ENCODE assay signal across 13 cellular contexts in the genomic region with DNA sequence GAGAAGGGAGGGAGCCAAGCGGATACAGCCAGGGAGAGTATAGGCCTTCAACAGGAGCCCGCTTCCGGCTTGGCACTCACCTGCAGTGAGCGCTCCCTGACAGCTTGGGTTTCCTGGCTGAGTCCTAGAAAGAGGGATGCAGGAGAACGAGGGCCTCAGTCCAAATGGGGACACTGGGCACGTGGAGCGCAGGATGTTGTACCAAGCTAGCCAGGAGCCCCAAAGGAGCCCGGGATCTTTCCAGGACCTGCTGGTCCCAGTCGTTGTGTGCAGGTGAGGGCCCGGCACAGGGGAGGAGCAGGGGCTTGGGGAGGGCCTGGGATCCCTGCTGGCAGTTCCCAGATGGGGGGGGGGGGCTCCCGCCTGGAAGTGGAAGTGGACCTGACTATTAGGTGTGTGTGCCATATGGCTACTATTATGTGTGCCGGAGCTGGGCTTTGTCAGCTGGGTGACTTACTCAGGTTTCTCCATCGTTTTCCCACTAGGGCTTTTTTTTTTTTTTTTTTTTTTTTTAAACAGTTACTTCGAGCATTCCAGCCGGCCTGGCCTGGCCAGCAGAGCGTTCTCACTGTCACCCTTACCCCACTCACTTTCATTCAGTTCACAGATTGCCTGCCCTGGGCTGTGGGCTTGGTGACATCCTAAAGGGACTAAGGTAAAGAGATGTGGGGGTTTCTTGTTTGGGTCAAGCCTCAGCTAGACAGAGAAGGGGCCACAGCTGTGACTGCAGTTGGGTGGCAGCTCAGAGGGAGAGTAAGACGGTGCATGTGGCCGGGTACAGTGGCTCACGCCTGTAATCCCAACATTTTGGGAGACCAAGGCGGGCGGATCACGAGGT. TPM values are rescaled to one million over a fixed set of nuclear protein-coding genes. Genes with fewer than 3 reads are reported as not detected.
DNase-seq lines count a peak whose midpoint lies in the region; ATAC-seq, FAIRE-seq and TF ChIP-seq lines count a peak whose summit lies in the region.
"Had no signal": no experiment of that assay in that cellular context is flagged by ENCODE, and none has a peak within 500 bp of the region (broad histone marks: within the 10 kb centered on the region; RNA-seq: fewer than 3 reads in every experiment).

No MANE protein-coding gene starts in this region.

- H3K4me2 ChIP-seq in BLaER1 = peak overlapping the region; percentile 98

- no peak overlapping the region for H3K4me3 ChIP-seq in BLaER1
- H3K4me3 ChIP-seq in WERI-Rb-1 (ENCODE audit: low read depth, low read length) = peak overlapping the region; percentile 87
- H3K4me3 ChIP-seq in fibroblast of the aortic adventitia (ENCODE audit: low read depth, low read length) = peak overlapping the region; percentile 83
- peak overlapping the region in 2 of 4 donors; percentile 77 to 79 for H3K4me3 ChIP-seq in pancreas

- 52 to 53% methylated on average over 22 of the region's 22 CpGs for WGBS in pancreas, 2 donors

- H3K27me3 ChIP-seq in BLaER1 (peaks cover 37% of the 10 kb centered on the region), WERI-Rb-1 (ENCODE audit: insufficient read depth, low read depth, severe bottlenecking) (no peaks in the 10 kb centered on the region), pancreas (no peaks in the 10 kb centered on the region)

- no peak for FAIRE-seq in pancreas (lab: Jason Lieb, UNC)

- intact Hi-C loops in pancreas (cut with DNase I) = no loop called here

- H4K20me1 ChIP-seq in BLaER1 = peaks cover 82% of the 10 kb centered on the region

- DNase-seq in WERI-Rb-1 (peak; percentile 67), fibroblast of the aortic adventitia (ENCODE audit: low read depth) (no peak), pancreas (peak in 2 of 6 donors; percentile 59 to 81), NCI-H1048 (lab: John Stamatoyannopoulos, UW) (no peak), T-helper 2 cell (no peak)
- DNase-seq in activated naive CD8-positive, alpha-beta T cell treated with anti-CD3 and anti-CD28 coated beads for 36 hours = no peak
- DNase-seq: activated CD8-positive, alpha-beta T cell treated with anti-CD3 and anti-CD28 coated beads, Interleukin-2, amount 10 ng/mL, durations not matched to agents 7 days and 5 days; GOT3; NCI-H510A had no signal

- peaks cover 19% of the 10 kb centered on the region for H3K4me1 Mint-ChIP-seq in activated naive CD8-positive, alpha-beta T cell treated with anti-CD3 and anti-CD28 coated beads for 36 hours

- no peak overlapping the region; the same call in 1 of the 2 replicates for H3K9ac ChIP-seq in BLaER1

- H3K9me3 Mint-ChIP-seq in activated naive CD8-positive, alpha-beta T cell treated with anti-CD3 and anti-CD28 coated beads for 36 hours = no peaks in the 10 kb centered on the region
- H3K9me3 Mint-ChIP-seq: natural killer cell treated with Interleukin-12 subunit alpha and Interleukin-12 subunit beta and Interleukin-15 and Interleukin-18, amount 100 ng/mL, for 72 hours had no signal

- TF ChIP-seq CTCF in WERI-Rb-1 (IDR thresholded peaks at IDR 0.05; ENCODE audit: low read depth, low read length) = no peak
- no peak for TF ChIP-seq CTCF in fibroblast of the aortic adventitia (IDR thresholded peaks at IDR 0.05; ENCODE audit: insufficient read depth, low read length)
- no peak for TF ChIP-seq CTCF in pancreas (IDR thresholded peaks at IDR 0.05)

- H3K36me3 ChIP-seq in BLaER1 (peaks cover 10% of the 10 kb centered on the region; the same call in 1 of the 2 replicates), WERI-Rb-1 (peaks cover 52% of the 10 kb centered on the region), pancreas (no peaks in the 10 kb centered on the region)

- H3K4me1 ChIP-seq in BLaER1 = peaks cover 79% of the 10 kb centered on the region
- peaks cover 7 to 25% (median 7%) of the 10 kb centered on the region in 3 donors for H3K4me1 ChIP-seq in pancreas

- H3K27me3 Mint-ChIP-seq in activated naive CD8-positive, alpha-beta T cell treated with anti-CD3 and anti-CD28 coated beads for 36 hours = peaks cover 16% of the 10 kb centered on the region

- H3K27ac Mint-ChIP-seq in activated naive CD8-positive, alpha-beta T cell treated with anti-CD3 and anti-CD28 coated beads for 36 hours = no peak overlapping the region
- H3K27ac Mint-ChIP-seq: activated CD8-positive, alpha-beta T cell treated with anti-CD3 and anti-CD28 coated beads, Interleukin-2, amount 10 ng/mL, durations not matched to agents 7 days and 5 days; B cell had no signal

- H3K27ac ChIP-seq in BLaER1 (peak overlapping the region; percentile 69; the same call in 1 of the 2 replicates), WERI-Rb-1 (peak overlapping the region; percentile 96), pancreas (peak overlapping the region; percentile 76 to 85 (median 81))

- H3K36me3 Mint-ChIP-seq in activated naive CD8-positive, alpha-beta T cell treated with anti-CD3 and anti-CD28 coated beads for 36 hours = no peaks in the 10 kb centered on the region
- H3K36me3 Mint-ChIP-seq: natural killer cell treated with Interleukin-12 subunit alpha and Interleukin-12 subunit beta and Interleukin-15 and Interleukin-18, amount 100 ng/mL, for 72 hours had no signal

- no peak overlapping the region for H3K4me3 Mint-ChIP-seq in activated naive CD8-positive, alpha-beta T cell treated with anti-CD3 and anti-CD28 coated beads for 36 hours
- H3K4me3 Mint-ChIP-seq: activated CD8-positive, alpha-beta T cell treated with anti-CD3 and anti-CD28 coated beads, Interleukin-2, amount 10 ng/mL, durations not matched to agents 7 days and 5 days had no signal

- no peaks in the 10 kb centered on the region for H3K9me3 ChIP-seq in BLaER1
- no peaks in the 10 kb centered on the region for H3K9me3 ChIP-seq in WERI-Rb-1 (ENCODE audit: severe bottlenecking)
- H3K9me3 ChIP-seq in pancreas = no peaks in the 10 kb centered on the region

- ATAC-seq in pancreas (peak in 1 of 4 donors; percentile 4), GM18498 (IDR thresholded peaks at IDR 0.05; ENCODE audit: unreplicated experiment) (no peak)
- ATAC-seq: activated CD8-positive, alpha-beta T cell treated with anti-CD3 and anti-CD28 coated beads, Interleukin-2, amount 10 ng/mL, durations not matched to agents 7 days and 5 days; natural killer cell treated with Interleukin-12 subunit alpha and Interleukin-12 subunit beta and Interleukin-15 and Interleukin-18, amount 100 ng/mL, for 72 hours had no signal

RNA-seq across cellular contexts. Expression of a gene that starts 3.8 kb away (rescaled TPM):
- 50.2 and 74.6 TPM in 2 replicates for total RNA-seq in fibroblast of the aortic adventitia (ENCODE audit: low replicate concordance)
- 10 to 100 TPM; 41.5 to 81.0 (median 54.7) TPM for total RNA-seq in pancreas
- polyA plus RNA-seq in pancreas = 10 to 100 TPM; 89.8 to 93.9 TPM
- 10 to 100 TPM; 24.8 to 25.3 TPM for total RNA-seq in activated naive CD8-positive, alpha-beta T cell treated with anti-CD3 and anti-CD28 coated beads for 36 hours

RNA-seq across cellular contexts. Expression of a gene that starts 6.8 kb away (rescaled TPM):
- total RNA-seq in fibroblast of the aortic adventitia (ENCODE audit: low replicate concordance) (11.7 and 20.2 TPM in 2 replicates), pancreas (10 to 100 TPM; 34.5 to 49.8 (median 39.3) TPM)
- polyA plus RNA-seq in pancreas = 100 to 1,000 TPM in 1 of 2 donors, 10 to 100 TPM in 1; 52.8 to 103 TPM
- total RNA-seq in activated naive CD8-positive, alpha-beta T cell treated with anti-CD3 and anti-CD28 coated beads for 36 hours = 10 to 100 TPM; 59.2 to 59.3 TPM

RNA-seq across cellular contexts. Expression of a gene that starts 9.5 kb away (rescaled TPM):
- total RNA-seq in fibroblast of the aortic adventitia (ENCODE audit: low replicate concordance) (62.7 and 86.0 TPM in 2 replicates), pancreas (10 to 100 TPM; 23.5 to 51.1 (median 35.9) TPM)
- polyA plus RNA-seq in pancreas = 100 to 1,000 TPM; 178 to 265 TPM
- 10 to 100 TPM; 65.9 to 68.7 TPM for total RNA-seq in activated naive CD8-positive, alpha-beta T cell treated with anti-CD3 and anti-CD28 coated beads for 36 hours

RNA-seq across cellular contexts. Expression of a gene that starts 30.7 kb away (rescaled TPM):
- total RNA-seq in fibroblast of the aortic adventitia (ENCODE audit: low replicate concordance) (39.7 and 65.4 TPM in 2 replicates), pancreas (100 to 1,000 TPM in 1 of 6 donors, 10 to 100 TPM in 5; 69.2 to 117 (median 85.5) TPM)
- polyA plus RNA-seq in pancreas = 100 to 1,000 TPM; 188 to 211 TPM
- 10 to 100 TPM; 66.5 to 69.1 TPM for total RNA-seq in activated naive CD8-positive, alpha-beta T cell treated with anti-CD3 and anti-CD28 coated beads for 36 hours

RNA-seq across cellular contexts. Expression of a gene that starts 32.4 kb away (rescaled TPM):
- total RNA-seq in fibroblast of the aortic adventitia (ENCODE audit: low replicate concordance) (16.1 and 28.9 TPM in 2 replicates), pancreas (1 to 10 TPM; 3.7 to 7.0 (median 4.8) TPM)
- polyA plus RNA-seq in pancreas = 1 to 10 TPM; 4.6 to 7.8 TPM
- 10 to 100 TPM; 13.3 to 16.0 TPM for total RNA-seq in activated naive CD8-positive, alpha-beta T cell treated with anti-CD3 and anti-CD28 coated beads for 36 hours
